2 cellular contexts compared by ENCODE assay signal in genomic region chr19:35785087-35785627, GRCh38.
TF ChIP-seq lines count a peak whose summit lies in the region.

No MANE protein-coding gene starts in this region.

TF ChIP-seq in WTC11, 78 proteins besides CTCF, POLR2A, EP300 and RAD21:
- TF ChIP-seq HMGXB4 (CRISPR knock-in tag; IDR thresholded peaks at IDR 0.05), result peak; percentile 15; the same call in 1 of the 2 replicates
- TF ChIP-seq FOXK1 (CRISPR knock-in tag; IDR thresholded peaks at IDR 0.05), result 0 out of 2 replicates have a peak, but pooled peaks have one; percentile 38
- TF ChIP-seq MYBL2 (CRISPR knock-in tag; IDR thresholded peaks at IDR 0.05), result 0 out of 2 replicates have a peak, but pooled peaks have one; percentile 0
- no peak for TF ChIP-seq TP53 (CRISPR knock-in tag; IDR thresholded peaks at IDR 0.05)
- TF ChIP-seq FOXP1 (CRISPR knock-in tag; IDR thresholded peaks at IDR 0.05; ENCODE audit: borderline replicate concordance), result peak; percentile 7; the same call in 1 of the 2 replicates
- no peak for TF ChIP-seq JUN (CRISPR knock-in tag; IDR thresholded peaks at IDR 0.05)
TF ChIP-seq in WTC11: peak in this region for 4.

TF ChIP-seq in SK-N-SH, 30 proteins besides CTCF, POLR2A, EP300 and RAD21:
- no peak for TF ChIP-seq USF2 (IDR thresholded peaks at IDR 0.05; ENCODE audit: borderline replicate concordance, low read depth, low read length)
- TF ChIP-seq REST (IDR thresholded peaks at IDR 0.05; ENCODE audit: low read depth, low read length), result no peak
- TF ChIP-seq SMC3 (IDR thresholded peaks at IDR 0.05; ENCODE audit: low read depth, low read length), result no peak
- TF ChIP-seq POLR2AphosphoS5 (IDR thresholded peaks at IDR 0.05; ENCODE audit: low read depth, low read length), result no peak
- TF ChIP-seq TCF12 (IDR thresholded peaks at IDR 0.05), result no peak
- TF ChIP-seq RXRA (IDR thresholded peaks at IDR 0.05; ENCODE audit: borderline replicate concordance, low read depth), result no peak
- TF ChIP-seq IRF3 (IDR thresholded peaks at IDR 0.05; ENCODE audit: low read depth, low read length), result no peak
- no peak for TF ChIP-seq FOXM1 (IDR thresholded peaks at IDR 0.05; ENCODE audit: low read depth)
- no peak for TF ChIP-seq FOSL2 (IDR thresholded peaks at IDR 0.05; ENCODE audit: borderline replicate concordance, low read depth)
- no peak for TF ChIP-seq USF1 (IDR thresholded peaks at IDR 0.05; ENCODE audit: borderline replicate concordance, low read depth)
